Comparison of ENCODE assay signal across 10 cellular contexts in genomic region chr7:18198868-18199267, GRCh38.
"Had no signal": no experiment of that assay in that cellular context is flagged by ENCODE, and none has a peak within 500 bp of the region (broad histone marks: within the 10 kb centered on the region; RNA-seq: fewer than 3 reads in every experiment).

No MANE protein-coding gene starts in this region.

- H3K4me2 ChIP-seq: KMS-11 had no signal

- H3K4me3 ChIP-seq: GM23248, HAP-1 had no signal

- FAIRE-seq: HTR-8/SVneo had no signal

- ATAC-seq: HCT116 had no signal

- H3K27ac ChIP-seq: GM23248, KMS-11 had no signal

- DNase-seq: GM23248, GOT3, H7, HFFc6, Karpas-422, KBM-7 had no signal

- H2AFZ ChIP-seq: GM23248 had no signal

- H3K9me3 ChIP-seq: HAP-1 had no signal

- H3K9ac ChIP-seq: GM23248, KMS-11 had no signal

- H3K4me1 ChIP-seq: HAP-1 had no signal

- H3K36me3 ChIP-seq: HAP-1 had no signal
